ENCODE assay signal across 12 cellular contexts in genomic region chr6:16483315-16483875, GRCh38.
DNase-seq lines count a peak whose midpoint lies in the region; ATAC-seq and TF ChIP-seq lines count a peak whose summit lies in the region.
"Had no signal": no experiment of that assay in that cellular context is flagged by ENCODE, and none has a peak within 500 bp of the region (broad histone marks: within the 10 kb centered on the region; RNA-seq: fewer than 3 reads in every experiment).

No MANE protein-coding gene starts in this region.

- H3K4me1 Mint-ChIP-seq in activated naive CD8-positive, alpha-beta T cell treated with anti-CD3 and anti-CD28 coated beads for 36 hours: peaks cover 80% of the 10 kb centered on the region
- H3K4me1 Mint-ChIP-seq in WTC11: peaks cover 21% of the 10 kb centered on the region

- H3K36me3 Mint-ChIP-seq in activated naive CD8-positive, alpha-beta T cell treated with anti-CD3 and anti-CD28 coated beads for 36 hours: peaks cover 58% of the 10 kb centered on the region
- H3K36me3 Mint-ChIP-seq in WTC11: no peaks in the 10 kb centered on the region

- intact Hi-C loops in upper lobe of right lung (cut with DNase I): no loop called here
- intact Hi-C loops in Right ventricle myocardium superior (cut with DNase I): no loop called here

- no peak overlapping the region for H3K4me3 ChIP-seq in upper lobe of right lung
- H3K4me3 ChIP-seq: body of pancreas had no signal

- no peak overlapping the region for H3K27ac ChIP-seq in upper lobe of right lung
- H3K27ac ChIP-seq: body of pancreas had no signal

- no peaks in the 10 kb centered on the region for H3K27me3 ChIP-seq in upper lobe of right lung
- H3K27me3 ChIP-seq: body of pancreas had no signal

- H3K27me3 Mint-ChIP-seq in activated naive CD8-positive, alpha-beta T cell treated with anti-CD3 and anti-CD28 coated beads for 36 hours: no peaks in the 10 kb centered on the region
- no peaks in the 10 kb centered on the region for H3K27me3 Mint-ChIP-seq in WTC11 (ENCODE audit: low read depth)

- ATAC-seq in HG03175 (IDR thresholded peaks at IDR 0.05; ENCODE audit: unreplicated experiment) (peak; percentile 36), upper lobe of right lung (peak; percentile 63), WTC11 (no peak), Right ventricle myocardium superior (ENCODE audit: poor library complexity) (no peak)
- ATAC-seq: body of pancreas, right cardiac atrium had no signal

- peaks cover 20% of the 10 kb centered on the region for H3K4me1 ChIP-seq in upper lobe of right lung
- H3K4me1 ChIP-seq: body of pancreas had no signal

- H3K9me3 ChIP-seq in upper lobe of right lung: no peaks in the 10 kb centered on the region

- CTCF ChIA-PET in WTC11 (lab: Charles Lee): no interaction called here

- peak overlapping the region; percentile 93 for H3K27ac Mint-ChIP-seq in activated naive CD8-positive, alpha-beta T cell treated with anti-CD3 and anti-CD28 coated beads for 36 hours
- no peak overlapping the region for H3K27ac Mint-ChIP-seq in WTC11

- no peak for TF ChIP-seq CTCF in upper lobe of right lung (IDR thresholded peaks at IDR 0.05)
- TF ChIP-seq CTCF in WTC11 (IDR thresholded peaks at IDR 0.05): no peak

- POLR2A ChIA-PET in WTC11 (lab: Charles Lee): no interaction called here

- DNase-seq in activated naive CD4-positive, alpha-beta T cell treated with Interleukin-2 at 50 U/mL for 16 hours: peak; percentile 37
- no peak for DNase-seq in activated naive CD4-positive, alpha-beta T cell (lab: John Stamatoyannopoulos, UW)
- DNase-seq in activated naive CD8-positive, alpha-beta T cell treated with anti-CD3 and anti-CD28 coated beads for 36 hours: no peak
- DNase-seq in upper lobe of right lung: no peak
- DNase-seq in WTC11 (ENCODE audit: low spot score): no peak
- no peak for DNase-seq in Right ventricle myocardium superior
- no peak for DNase-seq in COLO829 (ENCODE audit: low spot score)
- DNase-seq: body of pancreas, hypothalamus, right cardiac atrium, SIG-M5 had no signal

- no peaks in the 10 kb centered on the region for H3K9me3 Mint-ChIP-seq in activated naive CD8-positive, alpha-beta T cell treated with anti-CD3 and anti-CD28 coated beads for 36 hours
- no peaks in the 10 kb centered on the region; the same call in 1 of the 2 replicates for H3K9me3 Mint-ChIP-seq in WTC11

- H3K4me3 Mint-ChIP-seq in activated naive CD8-positive, alpha-beta T cell treated with anti-CD3 and anti-CD28 coated beads for 36 hours: peak overlapping the region; percentile 57
- H3K4me3 Mint-ChIP-seq in WTC11: no peak overlapping the region

- H3K36me3 ChIP-seq in upper lobe of right lung: no peaks in the 10 kb centered on the region

TF ChIP-seq in WTC11, 78 proteins besides CTCF, POLR2A, EP300 and RAD21:
- TF ChIP-seq RORB (CRISPR knock-in tag; IDR thresholded peaks at IDR 0.05) (no peak), GABPB1 (CRISPR knock-in tag; IDR thresholded peaks at IDR 0.05) (no peak), ATF6 (CRISPR knock-in tag; IDR thresholded peaks at IDR 0.05) (no peak), SOX15 (CRISPR knock-in tag; IDR thresholded peaks at IDR 0.05) (no peak), ZNF281 (CRISPR knock-in tag; IDR thresholded peaks at IDR 0.05) (no peak)
TF ChIP-seq in WTC11: peak in this region for 0.

Comparison
In these comparisons a context has a peak if more than half of its experiments do, and no peak if none do; other contexts are left out.
1. ATAC-seq: peak in HG03175 (single experiment) and upper lobe of right lung (single experiment); none in WTC11 (single experiment) and Right ventricle myocardium superior (single experiment).